ENCODE assay signal across 12 cellular contexts in genomic region chr1:82819234-82819633, GRCh38.
DNase-seq lines count a peak whose midpoint lies in the region; ATAC-seq lines count a peak whose summit lies in the region.
"Had no signal": no experiment of that assay in that cellular context is flagged by ENCODE, and none has a peak within 500 bp of the region (broad histone marks: within the 10 kb centered on the region; RNA-seq: fewer than 3 reads in every experiment).

No MANE protein-coding gene starts in this region.

- DNase-seq in NCI-H510A treated with DMSO at 0.1 percent for 48 hours (lab: John Stamatoyannopoulos, UW) (peak; percentile 34), NCI-H510A (lab: John Stamatoyannopoulos, UW) (no peak), M059J (ENCODE audit: low read depth) (peak; percentile 27), left lobe of liver (ENCODE audit: low spot score) (no peak), NCI-H82 treated with DMSO at 0.1 percent for 48 hours (lab: John Stamatoyannopoulos, UW; ENCODE audit: unreplicated experiment) (no peak), inferior parietal cortex (ENCODE audit: extremely low spot score) (no peak), nucleus accumbens (lab: John Stamatoyannopoulos, UW) (no peak)
- DNase-seq: midbrain, SW 1271 had no signal

- peak; percentile 90 for ATAC-seq in GM21717 (IDR thresholded peaks at IDR 0.05; ENCODE audit: unreplicated experiment)
- ATAC-seq in left lobe of liver = peak; percentile 44
- ATAC-seq: A549, GM23338 had no signal

Comparison
In these comparisons a context has a peak if more than half of its experiments do, and no peak if none do; other contexts are left out.
1. DNase-seq: peak in NCI-H510A treated with DMSO at 0.1 percent for 48 hours (single experiment) and M059J (single experiment); none in NCI-H510A (single experiment), left lobe of liver (single experiment), NCI-H82 treated with DMSO at 0.1 percent for 48 hours (single experiment), inferior parietal cortex (single experiment) and nucleus accumbens (0 of 56).